ENCODE assay signal across 8 cellular contexts in genomic region chr7:118195837-118196474, GRCh38. TPM values are rescaled to one million over a fixed set of nuclear protein-coding genes. Genes with fewer than 3 reads are reported as not detected.
DNase-seq lines count a peak whose midpoint lies in the region; ATAC-seq, FAIRE-seq and TF ChIP-seq lines count a peak whose summit lies in the region.

No MANE protein-coding gene starts in this region.

- WGBS in GM12878 (ENCODE audit: insufficient coverage, insufficient replicate concordance, low lambda C conversion rate, missing lambda C conversion rate), result 50% methylated on average over 6 of the region's 6 CpGs

- CTCF ChIA-PET in GM12878 (lab: Yijun Ruan, JAX), result interaction anchor here (0.6 to 5.9 kb wide), 22 partner anchors 9 to 1932 kb away, joined by 3 to 48 read pairs (median 4); no protein-coding TSS in a partner anchor

- peak; percentile 19 to 41 for DNase-seq in activated CD4-positive, alpha-beta T cell treated with anti-CD3 and anti-CD28 coated beads for 24 hours (ENCODE audit: low read depth in 2 of 2)
- DNase-seq in activated CD4-positive, alpha-beta T cell treated with anti-CD3 and anti-CD28 coated beads for 1 hour, result no peak
- peak; percentile 8 for DNase-seq in H7
- no peak for DNase-seq in RWPE2 (ENCODE audit: low spot score)
- no peak for DNase-seq in GM12878 (ENCODE audit: low read depth, low spot score)
- DNase-seq in immature natural killer cell, result peak; percentile 39 to 42 (median 41)
- DNase-seq in stimulated activated CD4-positive, alpha-beta T cell treated with anti-CD3 and anti-CD28 coated beads, Interleukin-15, amount 100 ng/mL, for 24 hours, result peak; percentile 70

- H4K20me1 ChIP-seq in Loucy (ENCODE audit: insufficient read depth, low read length, poor library complexity, severe bottlenecking) (peaks cover 4% of the 10 kb centered on the region), GM12878 (ENCODE audit: control insufficient read depth, insufficient read depth) (no peaks in the 10 kb centered on the region)

- TF ChIP-seq RAD21 in GM12878 (IDR thresholded peaks at IDR 0.05; ENCODE audit: insufficient read depth, low read depth, low read length), result peak; percentile 66

- H3K9ac ChIP-seq in Loucy (ENCODE audit: low read depth, low read length, poor library complexity, severe bottlenecking), result no peak overlapping the region
- H3K9ac ChIP-seq in GM12878 (ENCODE audit: control insufficient read depth, insufficient read depth, low read length), result no peak overlapping the region

- RAD21 ChIA-PET in GM12878 (lab: Charles Lee; ENCODE audit: unreplicated experiment), result interaction anchor here (0.5 to 1.1 kb wide), 3 partner anchors 42 to 1262 kb away, joined by 3 to 4 read pairs (median 3); no protein-coding TSS in a partner anchor

- no peaks in the 10 kb centered on the region for H3K9me3 Mint-ChIP-seq in immature natural killer cell

- intact Hi-C loops in GM12878 (cut with micrococcal nuclease; ENCODE audit: unreplicated experiment), result no loop called here

- H2AFZ ChIP-seq in Loucy (ENCODE audit: low read length) (no peak overlapping the region), GM12878 (ENCODE audit: control insufficient read depth, low read depth, low read length) (no peak overlapping the region)

- no peaks in the 10 kb centered on the region for H3K9me2 ChIP-seq in Loucy (replicated peaks; ENCODE audit: low read depth, low read length)

- peak overlapping the region in 5 of 6 donors; percentile 31 to 75 (median 36) for H3K27ac Mint-ChIP-seq in immature natural killer cell

- ATAC-seq in RWPE2 (ENCODE audit: low read depth) (peak; percentile 83), GM12878 (peak; percentile 90)

- no peaks in the 10 kb centered on the region for H3K9me3 ChIP-seq in Loucy (ENCODE audit: insufficient read depth, low read depth, low read length)
- no peaks in the 10 kb centered on the region for H3K9me3 ChIP-seq in RWPE2 (ENCODE audit: severe bottlenecking)
- H3K9me3 ChIP-seq in GM12878 (replicated peaks; ENCODE audit: control insufficient read depth, insufficient read depth, low read length), result no peaks in the 10 kb centered on the region

- H3K79me2 ChIP-seq in Loucy (ENCODE audit: insufficient read depth, low read length) (peaks cover 4% of the 10 kb centered on the region; the same call in 1 of the 2 replicates), GM12878 (ENCODE audit: control insufficient read depth, insufficient read depth, low read length) (no peaks in the 10 kb centered on the region; the same call in 1 of the 2 replicates)

- FAIRE-seq in GM12878 (lab: Jason Lieb, UNC), result peak; percentile 71

- no peak overlapping the region for H3K4me3 ChIP-seq in H7 (ENCODE audit: insufficient read depth, low read depth, low read length)
- H3K4me3 ChIP-seq in Loucy (ENCODE audit: low read length, poor library complexity, severe bottlenecking), result no peak overlapping the region
- H3K4me3 ChIP-seq in RWPE2 (ENCODE audit: severe bottlenecking), result no peak overlapping the region
- no peak overlapping the region for H3K4me3 ChIP-seq in GM12878

- POLR2A ChIA-PET in GM12878 (lab: Charles Lee), result no interaction called here

- no peaks in the 10 kb centered on the region for H3K27me3 Mint-ChIP-seq in immature natural killer cell (ENCODE audit: low read depth in 3 of 3)

- H3K4me1 ChIP-seq in Loucy (ENCODE audit: insufficient read depth, low read length, poor library complexity, severe bottlenecking) (peaks cover 3% of the 10 kb centered on the region), RWPE2 (ENCODE audit: insufficient read depth, poor library complexity, severe bottlenecking) (no peaks in the 10 kb centered on the region), GM12878 (ENCODE audit: control insufficient read depth, insufficient read depth, low read length) (no peaks in the 10 kb centered on the region)

- H3K27ac ChIP-seq in RWPE2 (ENCODE audit: poor library complexity, severe bottlenecking) (no peak overlapping the region), GM12878 (ENCODE audit: control insufficient read depth, insufficient read depth) (no peak overlapping the region)

- TF ChIP-seq EP300 in GM12878 (IDR thresholded peaks at IDR 0.05; ENCODE audit: borderline replicate concordance in 1 of 2, control insufficient read depth in 1 of 2, low read depth in 2 of 2, low read length in 2 of 2), result no peak

- H3K27me3 ChIP-seq in H7 (ENCODE audit: control insufficient read depth, insufficient read depth, low read length), result no peaks in the 10 kb centered on the region
- no peaks in the 10 kb centered on the region for H3K27me3 ChIP-seq in Loucy (ENCODE audit: insufficient read depth, low read length, poor library complexity, severe bottlenecking)
- H3K27me3 ChIP-seq in RWPE2 (ENCODE audit: insufficient read depth, poor library complexity, severe bottlenecking), result no peaks in the 10 kb centered on the region
- no peaks in the 10 kb centered on the region for H3K27me3 ChIP-seq in GM12878 (replicated peaks in 1 of 2; ENCODE audit: control insufficient read depth in 2 of 2, insufficient read depth in 2 of 2, low read length in 1 of 2)

- SMC1A ChIA-PET in GM12878 (lab: Charles Lee; ENCODE audit: uncharacterized antibody, unreplicated experiment), result interaction anchor here (0.7 to 1.9 kb wide), 9 partner anchors 11 to 736 kb away, joined by 3 to 14 read pairs (median 3); no protein-coding TSS in a partner anchor

- no peak for TF ChIP-seq POLR2A in GM12878 (IDR thresholded peaks at IDR 0.05; ENCODE audit: low read depth, low read length)

- H3K36me3 ChIP-seq in H7 (replicated peaks; ENCODE audit: control insufficient read depth, insufficient read depth, low read length), result peaks cover 2% of the 10 kb centered on the region; the same call in 1 of the 2 replicates
- H3K36me3 ChIP-seq in Loucy (ENCODE audit: insufficient read depth, low read length), result peaks cover 15% of the 10 kb centered on the region; the same call in 1 of the 2 replicates
- peaks cover 19% of the 10 kb centered on the region for H3K36me3 ChIP-seq in RWPE2 (ENCODE audit: low read depth)
- H3K36me3 ChIP-seq in GM12878 (ENCODE audit: control insufficient read depth in 2 of 2, insufficient read depth in 2 of 2, low read length in 1 of 2), result peaks cover 0 to 5% of the 10 kb centered on the region in 2 experiments; a peak in 1 of 4 replicates

- TF ChIP-seq CTCF in Loucy (conservative IDR thresholded peaks at IDR 0.05; ENCODE audit: low read length) (peak; percentile 91), RWPE2 (IDR thresholded peaks at IDR 0.05; ENCODE audit: poor library complexity, severe bottlenecking) (peak; percentile 91), GM12878 (IDR thresholded peaks at IDR 0.05 in 2 of 3, conservative IDR thresholded peaks at IDR 0.05 in 1 of 3; ENCODE audit: control insufficient read depth in 2 of 3, extremely low read depth in 1 of 3, insufficient read depth in 1 of 3, low read depth in 3 of 3, low read length in 3 of 3) (peak; percentile 69 to 75 (median 74))

- H3F3A ChIP-seq in Loucy (ENCODE audit: low read depth), result peaks cover 3% of the 10 kb centered on the region; the same call in 1 of the 2 replicates

- no TSS peak for BruUV-seq in GM12878 (replicated peaks; lab: Mats Ljungman, UMichigan)

- H3K4me2 ChIP-seq in Loucy (ENCODE audit: low read depth, low read length, poor library complexity, severe bottlenecking), result no peak overlapping the region
- no peak overlapping the region for H3K4me2 ChIP-seq in GM12878 (ENCODE audit: control insufficient read depth, insufficient read depth)

- peaks cover 0 to 10% (median 6%) of the 10 kb centered on the region in 3 donors for H3K36me3 Mint-ChIP-seq in immature natural killer cell

- peaks cover 4 to 7% of the 10 kb centered on the region in 2 donors for H3K4me1 Mint-ChIP-seq in immature natural killer cell

- H3K4me3 Mint-ChIP-seq in immature natural killer cell, result no peak overlapping the region

- in situ Hi-C loops in GM12878 (cut with MboI), result no loop called here

RNA-seq across cellular contexts. Expression of gene LSM8, which starts 12.0 kb away (rescaled TPM):
- 39.6 and 57.3 TPM in 2 replicates for total RNA-seq in H7 (2014; rRNA removed; shearing (Covaris generic))
- 106 and 110 TPM in 2 replicates for total RNA-seq in GM12878 (2013; cell fraction: nucleolus; rRNA removed)
- 68.2 and 88.6 TPM in 2 replicates for total RNA-seq in GM12878 (2014; rRNA removed)
- 105 and 113 TPM in 2 replicates for total RNA-seq in GM12878 (2014; rRNA removed; fragmentation: Illumina TruSeq; extraction: Trizol)
- 41.4 and 46.9 TPM in 2 replicates for total RNA-seq in GM12878 (2021)
- 44.3 TPM for polyA plus RNA-seq in GM12878 (2011; ENCODE audit: low read depth)
- 78.2 and 117 TPM in 2 replicates for polyA plus RNA-seq in GM12878 (2011; rRNA removed)
- 57.8 and 62.7 TPM in 2 replicates for polyA plus RNA-seq in GM12878 (2011; cell fraction: cytosol; rRNA removed)
- 52.8 and 72.3 TPM in 2 replicates for polyA plus RNA-seq in GM12878 (2011; cell fraction: nucleus; rRNA removed)
- polyA plus RNA-seq in GM12878 (2012), result 53.0 and 65.0 TPM in 2 replicates
- polyA plus RNA-seq in GM12878 (2014; fragmentation: Illumina TruSeq; extraction: Trizol), result 96.3 and 124 TPM in 2 replicates
- polyA plus RNA-seq in GM12878 (2014; fragmentation: Nextera tagmentation; extraction: Ambion mirVana), result 100 to 1,000 TPM; 127 to 140 TPM
- 155 and 173 TPM in 2 replicates for polyA plus RNA-seq in GM12878 (2014; rRNA removed)
- 100 to 1,000 TPM in 1 of 2 experiments, 10 to 100 TPM in 1; 98.6 to 109 TPM for polyA plus RNA-seq in GM12878 (2016; fragmentation: Nextera tagmentation; extraction: Ambion mirVana)
- 52.0 and 79.2 TPM in 2 replicates for polyA minus RNA-seq in GM12878 (2011; rRNA and poly(A)+ RNA removed)
- polyA minus RNA-seq in GM12878 (2011; cell fraction: cytosol; rRNA and poly(A)+ RNA removed), result 8.4 and 14.9 TPM in 2 replicates
- 30.6 and 49.6 TPM in 2 replicates for polyA minus RNA-seq in GM12878 (2011; cell fraction: nucleus; rRNA and poly(A)+ RNA removed)
- 10 to 100 TPM; 22.7 to 53.1 (median 25.4) TPM for polyA plus RNA-seq in immature natural killer cell

RNA-seq across cellular contexts. Expression of gene ANKRD7, which starts 28.5 kb away (rescaled TPM):
- total RNA-seq in H7 (2014; rRNA removed; shearing (Covaris generic)), result not detected in 2 replicates
- total RNA-seq in GM12878 (2013; cell fraction: nucleolus; rRNA removed), result 2.5 and 2.9 TPM in 2 replicates
- total RNA-seq in GM12878 (2014; rRNA removed), result not detected in 2 replicates
- not detected in 2 replicates for total RNA-seq in GM12878 (2014; rRNA removed; fragmentation: Illumina TruSeq; extraction: Trizol)
- total RNA-seq in GM12878 (2021), result 0.31 TPM in 1 of 2 replicates, not detected in the other
- not detected for polyA plus RNA-seq in GM12878 (2011; ENCODE audit: low read depth)
- polyA plus RNA-seq in GM12878 (2011; rRNA removed), result 0.12 and 0.19 TPM in 2 replicates
- not detected in 2 replicates for polyA plus RNA-seq in GM12878 (2011; cell fraction: cytosol; rRNA removed)
- polyA plus RNA-seq in GM12878 (2011; cell fraction: nucleus; rRNA removed), result 0.18 and 0.37 TPM in 2 replicates
- 0.24 and 0.45 TPM in 2 replicates for polyA plus RNA-seq in GM12878 (2012)
- 0.13 TPM in 1 of 2 replicates, not detected in the other for polyA plus RNA-seq in GM12878 (2014; fragmentation: Illumina TruSeq; extraction: Trizol)
- under 1 TPM; 0.37 to 0.46 TPM for polyA plus RNA-seq in GM12878 (2014; fragmentation: Nextera tagmentation; extraction: Ambion mirVana)
- 0.19 TPM in 1 of 2 replicates, not detected in the other for polyA plus RNA-seq in GM12878 (2014; rRNA removed)
- under 1 TPM; 0.31 to 0.40 TPM for polyA plus RNA-seq in GM12878 (2016; fragmentation: Nextera tagmentation; extraction: Ambion mirVana)
- 0.31 and 0.44 TPM in 2 replicates for polyA minus RNA-seq in GM12878 (2011; rRNA and poly(A)+ RNA removed)
- polyA minus RNA-seq in GM12878 (2011; cell fraction: cytosol; rRNA and poly(A)+ RNA removed), result not detected in 2 replicates
- polyA minus RNA-seq in GM12878 (2011; cell fraction: nucleus; rRNA and poly(A)+ RNA removed), result 0.73 and 0.86 TPM in 2 replicates
- polyA plus RNA-seq in immature natural killer cell, result not detected

Comparison
In these comparisons a context has a peak if more than half of its experiments do, and no peak if none do; other contexts are left out.
1. DNase-seq: peak in activated CD4-positive, alpha-beta T cell treated with anti-CD3 and anti-CD28 coated beads for 24 hours (2 of 2), H7 (single experiment), immature natural killer cell (3 of 3) and stimulated activated CD4-positive, alpha-beta T cell treated with anti-CD3 and anti-CD28 coated beads, Interleukin-15, amount 100 ng/mL, for 24 hours (single experiment); none in activated CD4-positive, alpha-beta T cell treated with anti-CD3 and anti-CD28 coated beads for 1 hour (single experiment), RWPE2 (single experiment) and GM12878 (single experiment).
2. Peak in every context shown above with its lines, with median percentiles within 50 percentile points of each other: CTCF ChIP-seq.